Comparison of ENCODE assay signal across 1 cellular context in the genomic region with DNA sequence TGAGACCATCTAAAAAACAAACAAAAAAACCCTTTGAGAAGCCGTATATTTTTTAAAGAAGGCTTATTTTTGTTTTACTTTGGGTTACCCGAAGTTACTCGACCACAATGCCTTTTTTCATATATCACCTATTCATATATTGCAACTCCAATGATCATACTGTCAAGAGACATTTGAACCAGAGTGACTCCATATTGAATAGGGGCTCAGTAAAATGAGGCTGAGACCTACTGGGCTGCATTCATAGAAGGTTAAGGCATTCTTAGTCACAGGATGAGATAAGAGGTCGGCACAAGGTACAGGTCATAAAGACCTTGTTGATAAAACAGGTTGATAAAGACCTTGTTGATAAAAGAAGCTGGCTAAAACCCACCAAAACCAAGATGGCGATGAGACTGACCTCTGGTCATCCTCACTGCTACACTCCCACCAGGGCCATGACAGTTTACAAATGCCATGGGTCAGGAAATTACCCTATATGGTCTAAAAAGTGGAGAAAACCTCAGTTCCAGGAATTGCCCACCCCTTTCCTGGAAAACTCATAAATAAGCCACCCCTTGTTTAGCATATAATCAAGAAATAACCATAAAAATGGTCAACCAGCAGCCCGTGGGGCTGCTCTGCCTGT.
TF ChIP-seq lines count a peak whose summit lies in the region.

No MANE protein-coding gene starts in this region.

TF ChIP-seq in K562, 482 proteins besides CTCF, POLR2A, EP300 and RAD21 (continued from another document and continues in another):
- TF ChIP-seq, protein P1, sequence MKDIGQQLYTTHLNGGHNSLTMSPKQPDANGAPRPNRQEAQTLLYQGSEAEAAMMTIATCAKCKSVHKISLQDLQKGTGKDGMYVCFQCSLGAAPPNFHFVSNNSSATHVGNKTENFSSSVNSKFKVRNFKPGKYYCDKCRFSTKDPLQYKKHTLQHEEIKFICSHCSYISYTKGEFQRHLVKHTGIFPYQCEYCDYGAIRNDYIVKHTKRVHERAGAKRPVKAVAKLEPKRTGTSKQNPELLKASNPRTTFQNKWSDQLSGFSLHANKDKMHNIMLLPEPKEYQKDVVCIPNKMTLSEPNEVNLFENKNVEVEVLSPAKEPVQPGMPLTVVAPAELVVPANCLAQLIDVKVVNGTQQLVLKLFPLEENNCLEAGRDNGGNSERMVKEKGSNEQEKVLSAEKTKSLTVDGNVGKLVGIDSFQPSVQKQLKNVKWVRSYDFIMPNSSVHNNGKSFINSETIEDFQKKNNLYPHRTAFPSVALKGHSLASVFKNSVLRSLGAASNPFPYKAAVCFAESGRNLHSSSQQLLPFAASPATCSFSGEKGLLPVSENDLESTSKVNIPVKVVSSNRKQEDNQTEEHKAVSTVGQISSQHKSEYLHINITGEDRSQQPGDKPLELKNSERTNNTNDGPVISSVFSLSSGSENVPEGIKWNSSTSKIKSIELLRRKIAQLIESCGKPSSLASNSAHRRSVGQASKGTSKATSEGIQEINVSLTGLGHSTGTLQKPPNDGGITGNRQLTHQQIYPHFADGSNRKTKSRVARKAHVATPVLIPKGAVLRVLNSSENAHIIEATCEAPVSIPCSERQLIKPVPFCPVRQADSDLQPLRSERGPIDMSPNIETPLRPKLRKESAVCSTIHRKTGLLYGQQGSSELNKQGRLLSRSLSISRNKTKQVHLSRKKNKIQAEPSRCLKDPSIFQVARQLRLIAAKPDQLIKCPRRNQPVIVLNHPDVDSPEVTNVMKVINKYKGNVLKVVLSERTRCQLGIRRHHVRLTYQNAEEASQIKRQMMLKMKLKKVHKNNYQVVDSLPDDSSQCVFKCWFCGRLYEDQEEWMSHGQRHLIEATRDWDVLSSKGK (CRISPR knock-in tag; IDR thresholded peaks at IDR 0.05) = peak; percentile 88
- TF ChIP-seq ZKSCAN3 (CRISPR knock-in tag; IDR thresholded peaks at IDR 0.05) = peak; percentile 64; the same call in 1 of the 2 replicates
- TF ChIP-seq, protein P2, sequence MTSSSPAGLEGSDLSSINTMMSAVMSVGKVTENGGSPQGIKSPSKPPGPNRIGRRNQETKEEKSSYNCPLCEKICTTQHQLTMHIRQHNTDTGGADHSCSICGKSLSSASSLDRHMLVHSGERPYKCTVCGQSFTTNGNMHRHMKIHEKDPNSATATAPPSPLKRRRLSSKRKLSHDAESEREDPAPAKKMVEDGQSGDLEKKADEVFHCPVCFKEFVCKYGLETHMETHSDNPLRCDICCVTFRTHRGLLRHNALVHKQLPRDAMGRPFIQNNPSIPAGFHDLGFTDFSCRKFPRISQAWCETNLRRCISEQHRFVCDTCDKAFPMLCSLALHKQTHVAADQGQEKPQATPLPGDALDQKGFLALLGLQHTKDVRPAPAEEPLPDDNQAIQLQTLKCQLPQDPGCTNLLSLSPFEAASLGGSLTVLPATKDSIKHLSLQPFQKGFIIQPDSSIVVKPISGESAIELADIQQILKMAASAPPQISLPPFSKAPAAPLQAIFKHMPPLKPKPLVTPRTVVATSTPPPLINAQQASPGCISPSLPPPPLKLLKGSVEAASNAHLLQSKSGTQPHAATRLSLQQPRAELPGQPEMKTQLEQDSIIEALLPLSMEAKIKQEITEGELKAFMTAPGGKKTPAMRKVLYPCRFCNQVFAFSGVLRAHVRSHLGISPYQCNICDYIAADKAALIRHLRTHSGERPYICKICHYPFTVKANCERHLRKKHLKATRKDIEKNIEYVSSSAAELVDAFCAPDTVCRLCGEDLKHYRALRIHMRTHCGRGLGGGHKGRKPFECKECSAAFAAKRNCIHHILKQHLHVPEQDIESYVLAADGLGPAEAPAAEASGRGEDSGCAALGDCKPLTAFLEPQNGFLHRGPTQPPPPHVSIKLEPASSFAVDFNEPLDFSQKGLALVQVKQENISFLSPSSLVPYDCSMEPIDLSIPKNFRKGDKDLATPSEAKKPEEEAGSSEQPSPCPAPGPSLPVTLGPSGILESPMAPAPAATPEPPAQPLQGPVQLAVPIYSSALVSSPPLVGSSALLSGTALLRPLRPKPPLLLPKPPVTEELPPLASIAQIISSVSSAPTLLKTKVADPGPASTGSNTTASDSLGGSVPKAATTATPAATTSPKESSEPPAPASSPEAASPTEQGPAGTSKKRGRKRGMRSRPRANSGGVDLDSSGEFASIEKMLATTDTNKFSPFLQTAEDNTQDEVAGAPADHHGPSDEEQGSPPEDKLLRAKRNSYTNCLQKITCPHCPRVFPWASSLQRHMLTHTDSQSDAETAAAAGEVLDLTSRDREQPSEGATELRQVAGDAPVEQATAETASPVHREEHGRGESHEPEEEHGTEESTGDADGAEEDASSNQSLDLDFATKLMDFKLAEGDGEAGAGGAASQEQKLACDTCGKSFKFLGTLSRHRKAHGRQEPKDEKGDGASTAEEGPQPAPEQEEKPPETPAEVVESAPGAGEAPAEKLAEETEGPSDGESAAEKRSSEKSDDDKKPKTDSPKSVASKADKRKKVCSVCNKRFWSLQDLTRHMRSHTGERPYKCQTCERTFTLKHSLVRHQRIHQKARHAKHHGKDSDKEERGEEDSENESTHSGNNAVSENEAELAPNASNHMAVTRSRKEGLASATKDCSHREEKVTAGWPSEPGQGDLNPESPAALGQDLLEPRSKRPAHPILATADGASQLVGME (CRISPR knock-in tag; IDR thresholded peaks at IDR 0.05) = no peak
- 0 out of 2 replicates have a peak, but pooled peaks have one; percentile 54 for TF ChIP-seq PHTF2 (CRISPR knock-in tag; IDR thresholded peaks at IDR 0.05)
- no peak for TF ChIP-seq STAG1 (CRISPR knock-in tag; IDR thresholded peaks at IDR 0.05; ENCODE audit: borderline replicate concordance)
- TF ChIP-seq, protein P3, sequence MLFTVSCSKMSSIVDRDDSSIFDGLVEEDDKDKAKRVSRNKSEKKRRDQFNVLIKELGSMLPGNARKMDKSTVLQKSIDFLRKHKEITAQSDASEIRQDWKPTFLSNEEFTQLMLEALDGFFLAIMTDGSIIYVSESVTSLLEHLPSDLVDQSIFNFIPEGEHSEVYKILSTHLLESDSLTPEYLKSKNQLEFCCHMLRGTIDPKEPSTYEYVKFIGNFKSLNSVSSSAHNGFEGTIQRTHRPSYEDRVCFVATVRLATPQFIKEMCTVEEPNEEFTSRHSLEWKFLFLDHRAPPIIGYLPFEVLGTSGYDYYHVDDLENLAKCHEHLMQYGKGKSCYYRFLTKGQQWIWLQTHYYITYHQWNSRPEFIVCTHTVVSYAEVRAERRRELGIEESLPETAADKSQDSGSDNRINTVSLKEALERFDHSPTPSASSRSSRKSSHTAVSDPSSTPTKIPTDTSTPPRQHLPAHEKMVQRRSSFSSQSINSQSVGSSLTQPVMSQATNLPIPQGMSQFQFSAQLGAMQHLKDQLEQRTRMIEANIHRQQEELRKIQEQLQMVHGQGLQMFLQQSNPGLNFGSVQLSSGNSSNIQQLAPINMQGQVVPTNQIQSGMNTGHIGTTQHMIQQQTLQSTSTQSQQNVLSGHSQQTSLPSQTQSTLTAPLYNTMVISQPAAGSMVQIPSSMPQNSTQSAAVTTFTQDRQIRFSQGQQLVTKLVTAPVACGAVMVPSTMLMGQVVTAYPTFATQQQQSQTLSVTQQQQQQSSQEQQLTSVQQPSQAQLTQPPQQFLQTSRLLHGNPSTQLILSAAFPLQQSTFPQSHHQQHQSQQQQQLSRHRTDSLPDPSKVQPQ (CRISPR knock-in tag; IDR thresholded peaks at IDR 0.05; ENCODE audit: borderline replicate concordance) = peak; percentile 47; the same call in 1 of the 2 replicates
- TF ChIP-seq, protein P4, sequence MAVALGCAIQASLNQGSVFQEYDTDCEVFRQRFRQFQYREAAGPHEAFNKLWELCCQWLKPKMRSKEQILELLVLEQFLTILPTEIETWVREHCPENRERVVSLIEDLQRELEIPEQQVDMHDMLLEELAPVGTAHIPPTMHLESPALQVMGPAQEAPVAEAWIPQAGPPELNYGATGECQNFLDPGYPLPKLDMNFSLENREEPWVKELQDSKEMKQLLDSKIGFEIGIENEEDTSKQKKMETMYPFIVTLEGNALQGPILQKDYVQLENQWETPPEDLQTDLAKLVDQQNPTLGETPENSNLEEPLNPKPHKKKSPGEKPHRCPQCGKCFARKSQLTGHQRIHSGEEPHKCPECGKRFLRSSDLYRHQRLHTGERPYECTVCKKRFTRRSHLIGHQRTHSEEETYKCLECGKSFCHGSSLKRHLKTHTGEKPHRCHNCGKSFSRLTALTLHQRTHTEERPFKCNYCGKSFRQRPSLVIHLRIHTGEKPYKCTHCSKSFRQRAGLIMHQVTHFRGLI (CRISPR knock-in tag; IDR thresholded peaks at IDR 0.05) = peak; percentile 97
- no peak for TF ChIP-seq ATF1 (CRISPR knock-in tag; IDR thresholded peaks at IDR 0.05)
- peak; percentile 77 for TF ChIP-seq ATF1 (tag; IDR thresholded peaks at IDR 0.05)
- TF ChIP-seq, protein P5, sequence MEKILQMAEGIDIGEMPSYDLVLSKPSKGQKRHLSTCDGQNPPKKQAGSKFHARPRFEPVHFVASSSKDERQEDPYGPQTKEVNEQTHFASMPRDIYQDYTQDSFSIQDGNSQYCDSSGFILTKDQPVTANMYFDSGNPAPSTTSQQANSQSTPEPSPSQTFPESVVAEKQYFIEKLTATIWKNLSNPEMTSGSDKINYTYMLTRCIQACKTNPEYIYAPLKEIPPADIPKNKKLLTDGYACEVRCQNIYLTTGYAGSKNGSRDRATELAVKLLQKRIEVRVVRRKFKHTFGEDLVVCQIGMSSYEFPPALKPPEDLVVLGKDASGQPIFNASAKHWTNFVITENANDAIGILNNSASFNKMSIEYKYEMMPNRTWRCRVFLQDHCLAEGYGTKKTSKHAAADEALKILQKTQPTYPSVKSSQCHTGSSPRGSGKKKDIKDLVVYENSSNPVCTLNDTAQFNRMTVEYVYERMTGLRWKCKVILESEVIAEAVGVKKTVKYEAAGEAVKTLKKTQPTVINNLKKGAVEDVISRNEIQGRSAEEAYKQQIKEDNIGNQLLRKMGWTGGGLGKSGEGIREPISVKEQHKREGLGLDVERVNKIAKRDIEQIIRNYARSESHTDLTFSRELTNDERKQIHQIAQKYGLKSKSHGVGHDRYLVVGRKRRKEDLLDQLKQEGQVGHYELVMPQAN (IDR thresholded peaks at IDR 0.05; ENCODE audit: borderline replicate concordance) = no peak
- TF ChIP-seq ZNF212 (CRISPR knock-in tag; IDR thresholded peaks at IDR 0.05) = 0 out of 2 replicates have a peak, but pooled peaks have one; percentile 34
- TF ChIP-seq KLF10 (CRISPR knock-in tag; IDR thresholded peaks at IDR 0.05) = peak; percentile 83; the same call in 1 of the 2 replicates
- TF ChIP-seq, protein P6, sequence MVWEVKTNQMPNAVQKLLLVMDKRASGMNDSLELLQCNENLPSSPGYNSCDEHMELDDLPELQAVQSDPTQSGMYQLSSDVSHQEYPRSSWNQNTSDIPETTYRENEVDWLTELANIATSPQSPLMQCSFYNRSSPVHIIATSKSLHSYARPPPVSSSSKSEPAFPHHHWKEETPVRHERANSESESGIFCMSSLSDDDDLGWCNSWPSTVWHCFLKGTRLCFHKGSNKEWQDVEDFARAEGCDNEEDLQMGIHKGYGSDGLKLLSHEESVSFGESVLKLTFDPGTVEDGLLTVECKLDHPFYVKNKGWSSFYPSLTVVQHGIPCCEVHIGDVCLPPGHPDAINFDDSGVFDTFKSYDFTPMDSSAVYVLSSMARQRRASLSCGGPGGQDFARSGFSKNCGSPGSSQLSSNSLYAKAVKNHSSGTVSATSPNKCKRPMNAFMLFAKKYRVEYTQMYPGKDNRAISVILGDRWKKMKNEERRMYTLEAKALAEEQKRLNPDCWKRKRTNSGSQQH (CRISPR knock-in tag; IDR thresholded peaks at IDR 0.05) = peak; percentile 96
- TF ChIP-seq NFE2 (IDR thresholded peaks at IDR 0.05; ENCODE audit: low read depth) = no peak
- TF ChIP-seq TAF7 (tag; IDR thresholded peaks at IDR 0.05) = peak; percentile 94
- no peak for TF ChIP-seq KAT8 (IDR thresholded peaks at IDR 0.05; ENCODE audit: low read depth)
- no peak for TF ChIP-seq SNIP1 (IDR thresholded peaks at IDR 0.05; ENCODE audit: low read depth)
- TF ChIP-seq, protein P7, sequence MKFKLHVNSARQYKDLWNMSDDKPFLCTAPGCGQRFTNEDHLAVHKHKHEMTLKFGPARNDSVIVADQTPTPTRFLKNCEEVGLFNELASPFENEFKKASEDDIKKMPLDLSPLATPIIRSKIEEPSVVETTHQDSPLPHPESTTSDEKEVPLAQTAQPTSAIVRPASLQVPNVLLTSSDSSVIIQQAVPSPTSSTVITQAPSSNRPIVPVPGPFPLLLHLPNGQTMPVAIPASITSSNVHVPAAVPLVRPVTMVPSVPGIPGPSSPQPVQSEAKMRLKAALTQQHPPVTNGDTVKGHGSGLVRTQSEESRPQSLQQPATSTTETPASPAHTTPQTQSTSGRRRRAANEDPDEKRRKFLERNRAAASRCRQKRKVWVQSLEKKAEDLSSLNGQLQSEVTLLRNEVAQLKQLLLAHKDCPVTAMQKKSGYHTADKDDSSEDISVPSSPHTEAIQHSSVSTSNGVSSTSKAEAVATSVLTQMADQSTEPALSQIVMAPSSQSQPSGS (CRISPR knock-in tag; IDR thresholded peaks at IDR 0.05) = no peak
- no peak for TF ChIP-seq SMARCA5 (IDR thresholded peaks at IDR 0.05)
- TF ChIP-seq ZNF134 (CRISPR knock-in tag; conservative IDR thresholded peaks at IDR 0.05) = peak; percentile 71
- TF ChIP-seq, protein P8, sequence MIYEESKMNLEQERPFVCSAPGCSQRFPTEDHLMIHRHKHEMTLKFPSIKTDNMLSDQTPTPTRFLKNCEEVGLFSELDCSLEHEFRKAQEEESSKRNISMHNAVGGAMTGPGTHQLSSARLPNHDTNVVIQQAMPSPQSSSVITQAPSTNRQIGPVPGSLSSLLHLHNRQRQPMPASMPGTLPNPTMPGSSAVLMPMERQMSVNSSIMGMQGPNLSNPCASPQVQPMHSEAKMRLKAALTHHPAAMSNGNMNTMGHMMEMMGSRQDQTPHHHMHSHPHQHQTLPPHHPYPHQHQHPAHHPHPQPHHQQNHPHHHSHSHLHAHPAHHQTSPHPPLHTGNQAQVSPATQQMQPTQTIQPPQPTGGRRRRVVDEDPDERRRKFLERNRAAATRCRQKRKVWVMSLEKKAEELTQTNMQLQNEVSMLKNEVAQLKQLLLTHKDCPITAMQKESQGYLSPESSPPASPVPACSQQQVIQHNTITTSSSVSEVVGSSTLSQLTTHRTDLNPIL (CRISPR knock-in tag; IDR thresholded peaks at IDR 0.05) = peak; percentile 87; the same call in 1 of the 2 replicates
- TF ChIP-seq TEAD1 (CRISPR knock-in tag; IDR thresholded peaks at IDR 0.05) = peak in 1 of 2 experiments; percentile 97; a peak in 2 of 4 replicates
- peak; percentile 97 for TF ChIP-seq ZNF76 (CRISPR knock-in tag; IDR thresholded peaks at IDR 0.05; ENCODE audit: borderline replicate concordance)
- no peak for TF ChIP-seq FOXA1 (IDR thresholded peaks at IDR 0.05; ENCODE audit: borderline replicate concordance)
- peak; percentile 98 for TF ChIP-seq ZNF583 (CRISPR knock-in tag; IDR thresholded peaks at IDR 0.05)
- TF ChIP-seq, protein P9, sequence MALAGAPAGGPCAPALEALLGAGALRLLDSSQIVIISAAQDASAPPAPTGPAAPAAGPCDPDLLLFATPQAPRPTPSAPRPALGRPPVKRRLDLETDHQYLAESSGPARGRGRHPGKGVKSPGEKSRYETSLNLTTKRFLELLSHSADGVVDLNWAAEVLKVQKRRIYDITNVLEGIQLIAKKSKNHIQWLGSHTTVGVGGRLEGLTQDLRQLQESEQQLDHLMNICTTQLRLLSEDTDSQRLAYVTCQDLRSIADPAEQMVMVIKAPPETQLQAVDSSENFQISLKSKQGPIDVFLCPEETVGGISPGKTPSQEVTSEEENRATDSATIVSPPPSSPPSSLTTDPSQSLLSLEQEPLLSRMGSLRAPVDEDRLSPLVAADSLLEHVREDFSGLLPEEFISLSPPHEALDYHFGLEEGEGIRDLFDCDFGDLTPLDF (CRISPR knock-in tag; IDR thresholded peaks at IDR 0.05) = no peak
- TF ChIP-seq ZNF717 (CRISPR knock-in tag; IDR thresholded peaks at IDR 0.05) = peak; percentile 69; the same call in 1 of the 2 replicates
